7 cellular contexts compared by ENCODE assay signal in genomic region chr1:56670350-56670749, GRCh38. TPM values are rescaled to one million over a fixed set of nuclear protein-coding genes. Genes with fewer than 3 reads are reported as not detected.
"Had no signal": no experiment of that assay in that cellular context is flagged by ENCODE, and none has a peak within 500 bp of the region (broad histone marks: within the 10 kb centered on the region; RNA-seq: fewer than 3 reads in every experiment).

No MANE protein-coding gene starts in this region.

- DNase-seq: IMR-90, KBM-7 had no signal

- H3K4me3 ChIP-seq: K562 had no signal

- ATAC-seq: HepG2, K562 had no signal

- H3K27ac ChIP-seq: HL-60 had no signal

RNA-seq across cellular contexts. Expression of gene PRKAA2, which starts 25.2 kb away (rescaled TPM):
- total RNA-seq: HT-29, K562 had no signal
- polyA plus RNA-seq: IgD-negative memory B cell had no signal
